In the genomic region with DNA sequence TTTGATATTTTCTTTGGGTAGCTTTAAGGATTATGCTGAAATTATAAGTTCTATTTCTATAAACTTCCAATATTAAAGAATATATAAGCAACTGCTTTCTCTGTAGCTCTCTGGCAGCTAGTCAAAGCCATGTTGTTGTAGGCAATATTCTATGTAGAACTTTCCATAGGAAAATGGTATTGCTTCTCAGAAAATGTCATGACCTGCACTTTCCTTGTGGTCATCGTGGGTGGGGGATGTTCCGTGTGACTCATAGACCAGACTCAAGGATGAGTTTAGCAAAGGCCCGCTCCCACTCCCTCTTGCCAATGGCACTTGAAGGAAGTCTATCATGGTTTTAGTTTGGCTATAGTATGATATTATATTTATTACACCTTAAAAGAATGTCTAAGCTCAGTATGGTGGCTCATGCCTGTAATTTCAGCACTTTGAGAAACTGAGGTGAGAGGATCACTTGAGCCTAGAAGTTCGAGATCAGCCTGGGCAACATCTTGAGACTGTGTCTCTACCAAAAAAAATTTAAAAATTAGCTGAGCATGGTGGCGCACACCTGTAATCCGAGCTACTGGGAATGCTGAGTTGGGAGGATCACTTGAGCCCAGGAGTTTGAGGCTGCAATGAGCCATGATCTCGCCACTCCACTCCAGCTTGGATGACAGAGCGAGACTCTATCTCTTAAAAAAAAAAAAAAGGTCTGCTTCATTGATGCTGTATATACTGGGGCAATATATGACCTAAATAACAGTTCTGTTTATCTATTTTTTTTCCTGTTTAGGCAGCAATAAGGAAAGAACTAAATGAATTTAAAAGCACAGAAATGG, we compare ENCODE assay signal across 8 cellular contexts. TPM values are rescaled to one million over a fixed set of nuclear protein-coding genes. Genes with fewer than 3 reads are reported as not detected.
DNase-seq lines count a peak whose midpoint lies in the region; ATAC-seq and TF ChIP-seq lines count a peak whose summit lies in the region.

No MANE protein-coding gene starts in this region.

- no peak for ATAC-seq in GM18907 (IDR thresholded peaks at IDR 0.05; ENCODE audit: unreplicated experiment)

- H3K4me3 ChIP-seq in choroid plexus epithelial cell (ENCODE audit: low read depth, low read length): no peak overlapping the region

- no peak for TF ChIP-seq CTCF in choroid plexus epithelial cell (conservative IDR thresholded peaks at IDR 0.05; ENCODE audit: low read depth, low read length)

- peak; percentile 16 for DNase-seq in H4 (ENCODE audit: low spot score)
- peak; percentile 69 to 81 for DNase-seq in activated CD4-positive, alpha-beta T cell treated with anti-CD3 and anti-CD28 coated beads for 24 hours (ENCODE audit: low read depth in 2 of 2)
- DNase-seq in choroid plexus epithelial cell (ENCODE audit: low read depth): peak; percentile 88
- DNase-seq in stimulated activated CD4-positive, alpha-beta T cell treated with anti-CD3 and anti-CD28 coated beads, Interleukin-4, amount 100 ng/mL, for 48 hours (ENCODE audit: low read depth in 2 of 2): peak; percentile 73 to 85
- no peak for DNase-seq in NCI-H748 treated with DMSO at 0.1 percent for 48 hours (lab: John Stamatoyannopoulos, UW)
- no peak for DNase-seq in middle frontal gyrus (ENCODE audit: extremely low spot score, low spot score)
- DNase-seq in superior temporal gyrus (ENCODE audit: extremely low spot score): no peak

RNA-seq across cellular contexts. Expression of a gene that starts 36.6 kb away (rescaled TPM):
- total RNA-seq in H4 (2014; rRNA removed; shearing (Covaris generic)): 26.6 and 28.4 TPM in 2 replicates

RNA-seq across cellular contexts. Expression of a gene that starts 57.8 kb away (rescaled TPM):
- total RNA-seq in H4 (2014; rRNA removed; shearing (Covaris generic)): not detected in 2 replicates

Comparison
In these comparisons a context has a peak if more than half of its experiments do, and no peak if none do; other contexts are left out.
1. DNase-seq: peak in H4 (single experiment), activated CD4-positive, alpha-beta T cell treated with anti-CD3 and anti-CD28 coated beads for 24 hours (2 of 2), choroid plexus epithelial cell (single experiment) and stimulated activated CD4-positive, alpha-beta T cell treated with anti-CD3 and anti-CD28 coated beads, Interleukin-4, amount 100 ng/mL, for 48 hours (2 of 2); none in NCI-H748 treated with DMSO at 0.1 percent for 48 hours (single experiment), middle frontal gyrus (single experiment) and superior temporal gyrus (single experiment).